Comparison of ENCODE assay signal across 28 cellular contexts in the genomic region with DNA sequence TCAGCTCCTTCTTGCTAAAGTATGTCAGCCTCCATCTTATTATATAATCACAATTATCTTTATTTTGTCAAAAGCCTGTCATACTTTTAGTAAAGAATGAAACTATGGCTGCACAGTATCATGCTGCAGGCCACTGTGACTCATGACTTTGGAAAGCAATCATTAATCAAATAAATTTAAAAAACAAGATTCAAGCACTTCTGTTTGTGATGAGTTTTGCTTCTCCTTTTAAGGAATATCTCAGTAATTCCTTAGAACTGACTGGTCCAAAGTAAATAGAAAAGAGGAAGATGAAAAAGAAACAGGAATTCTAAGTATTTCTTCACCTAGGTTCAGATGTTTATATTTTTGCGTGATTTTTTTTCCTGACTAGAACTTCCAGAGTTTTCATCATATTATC.
DNase-seq lines count a peak whose midpoint lies in the region; ATAC-seq and TF ChIP-seq lines count a peak whose summit lies in the region.
"Had no signal": no experiment of that assay in that cellular context is flagged by ENCODE, and none has a peak within 500 bp of the region (broad histone marks: within the 10 kb centered on the region; RNA-seq: fewer than 3 reads in every experiment).

No MANE protein-coding gene starts in this region.

- no peak overlapping the region for H3K27ac Mint-ChIP-seq in activated naive CD8-positive, alpha-beta T cell treated with anti-CD3 and anti-CD28 coated beads, Interleukin-2, amount 50 U/mL, for 24 hours
- H3K27ac Mint-ChIP-seq: CD4-positive, alpha-beta memory T cell; IgD-negative memory B cell; stimulated activated naive CD8-positive, alpha-beta T cell treated with anti-CD3 and anti-CD28 coated beads, Interleukin-15, amount 100 ng/mL, for 72 hours had no signal

- peaks cover 3% of the 10 kb centered on the region for H3K9me3 Mint-ChIP-seq in activated naive CD8-positive, alpha-beta T cell treated with anti-CD3 and anti-CD28 coated beads, Interleukin-2, amount 50 U/mL, for 24 hours
- H3K9me3 Mint-ChIP-seq: neural crest cell had no signal

- 62 to 77% methylated on average over 1 of the region's 1 CpG for WGBS in transverse colon (ENCODE audit: low coverage in 1 of 2), 2 donors
- whole genome bisulfite sequencing in smooth muscle cell (ENCODE audit: low lambda C conversion rate) = 73% methylated on average over 1 of the region's 1 CpG

- no peaks in the 10 kb centered on the region for H3K4me1 Mint-ChIP-seq in activated naive CD8-positive, alpha-beta T cell treated with anti-CD3 and anti-CD28 coated beads, Interleukin-2, amount 50 U/mL, for 24 hours
- H3K4me1 Mint-ChIP-seq: CD4-positive, alpha-beta memory T cell; IgD-negative memory B cell; neural crest cell; stimulated activated naive CD8-positive, alpha-beta T cell treated with anti-CD3 and anti-CD28 coated beads, Interleukin-15, amount 100 ng/mL, for 72 hours had no signal

- intact Hi-C loops in transverse colon (cut with DNase I; ENCODE audit: low total_unique reads) = no loop called here

- H3K9me3 ChIP-seq in transverse colon (no peaks in the 10 kb centered on the region), smooth muscle cell (replicated peaks; ENCODE audit: low read depth) (no peaks in the 10 kb centered on the region)
- H3K9me3 ChIP-seq: adrenal gland, tibial nerve had no signal

- H3K4me3 Mint-ChIP-seq in activated naive CD8-positive, alpha-beta T cell treated with anti-CD3 and anti-CD28 coated beads, Interleukin-2, amount 50 U/mL, for 24 hours = no peak overlapping the region
- H3K4me3 Mint-ChIP-seq: IgD-negative memory B cell; neural crest cell; stimulated activated naive CD8-positive, alpha-beta T cell treated with anti-CD3 and anti-CD28 coated beads, Interleukin-15, amount 100 ng/mL, for 72 hours had no signal

- H3K36me3 ChIP-seq in transverse colon (no peaks in the 10 kb centered on the region), smooth muscle cell (ENCODE audit: low read depth) (no peaks in the 10 kb centered on the region)
- H3K36me3 ChIP-seq: adrenal gland, left ventricle myocardium inferior, tibial nerve had no signal

- no peaks in the 10 kb centered on the region for H3K36me3 Mint-ChIP-seq in activated naive CD8-positive, alpha-beta T cell treated with anti-CD3 and anti-CD28 coated beads, Interleukin-2, amount 50 U/mL, for 24 hours (ENCODE audit: low read depth)
- H3K36me3 Mint-ChIP-seq: CD4-positive, alpha-beta memory T cell; IgD-negative memory B cell had no signal

- DNase-seq in ELR (ENCODE audit: low read depth) = peak; percentile 43
- DNase-seq in RPMI7951 (ENCODE audit: low read depth) = peak; percentile 41
- DNase-seq in dermis blood vessel endothelial cell = peak; percentile 43
- DNase-seq in omental fat pad (ENCODE audit: low spot score) = no peak
- no peak for DNase-seq in transverse colon
- no peak for DNase-seq in smooth muscle cell (lab: John Stamatoyannopoulos, UW; ENCODE audit: unreplicated experiment)
- DNase-seq in activated naive CD8-positive, alpha-beta T cell treated with anti-CD3 and anti-CD28 coated beads, Interleukin-2, amount 50 U/mL, for 24 hours = no peak
- DNase-seq in GM19240 (ENCODE audit: insufficient read length, low spot score) = no peak
- DNase-seq: activated CD4-positive, alpha-beta T cell treated with anti-CD3 and anti-CD28 coated beads, Interleukin-2, amount 50 U/mL, for 4 hours; activated effector memory CD4-positive, alpha-beta T cell treated with anti-CD3 and anti-CD28 coated beads, Interleukin-2, amount 50 U/mL, for 16 hours; adrenal gland; CD4-positive, alpha-beta memory T cell; central memory CD4-positive, alpha-beta T cell; glutamatergic neuron; left ventricle myocardium inferior; MM.1S; NCI-H146; NCI-H748 treated with DMSO at 0.1 percent for 48 hours; OCI-M1; small intestine; stimulated activated CD4-positive, alpha-beta T cell treated with anti-CD3 and anti-CD28 coated beads, Interleukin-4, amount 100 ng/mL, for 1 hour; stimulated activated naive CD8-positive, alpha-beta T cell treated with anti-CD3 and anti-CD28 coated beads, Interleukin-15, amount 100 ng/mL, for 72 hours had no signal

- no peak overlapping the region for H3K4me2 ChIP-seq in smooth muscle cell

- H3K27ac ChIP-seq in transverse colon = no peak overlapping the region
- no peak overlapping the region for H3K27ac ChIP-seq in smooth muscle cell (ENCODE audit: low read depth)
- H3K27ac ChIP-seq: adrenal gland, left ventricle myocardium inferior, tibial nerve had no signal

- H3K9ac ChIP-seq in smooth muscle cell (ENCODE audit: low read depth) = no peak overlapping the region

- no peaks in the 10 kb centered on the region for H3F3A ChIP-seq in smooth muscle cell (ENCODE audit: low read depth)

- H2AFZ ChIP-seq in smooth muscle cell (ENCODE audit: low read depth) = no peak overlapping the region

- H3K27me3 Mint-ChIP-seq in activated naive CD8-positive, alpha-beta T cell treated with anti-CD3 and anti-CD28 coated beads, Interleukin-2, amount 50 U/mL, for 24 hours = no peaks in the 10 kb centered on the region
- H3K27me3 Mint-ChIP-seq: CD4-positive, alpha-beta memory T cell; IgD-negative memory B cell; stimulated activated naive CD8-positive, alpha-beta T cell treated with anti-CD3 and anti-CD28 coated beads, Interleukin-15, amount 100 ng/mL, for 72 hours had no signal

- in situ Hi-C loops in transverse colon (cut with MboI; ENCODE audit: low pct_ligation_motif_present in 1 of 4, low pct_unique_long_range_greater_than_20kb in 1 of 4, low sequenced_read_pairs in 3 of 4) = no loop called here

- no peak for TF ChIP-seq CTCF in omental fat pad (IDR thresholded peaks at IDR 0.05)
- no peak for TF ChIP-seq CTCF in transverse colon (IDR thresholded peaks at IDR 0.05)
- no peak for TF ChIP-seq CTCF in smooth muscle cell (IDR thresholded peaks at IDR 0.05; ENCODE audit: borderline replicate concordance, insufficient read depth, poor library complexity, severe bottlenecking)

- H3K79me2 ChIP-seq in smooth muscle cell (ENCODE audit: low read depth) = peaks cover 15% of the 10 kb centered on the region

- no peaks in the 10 kb centered on the region for H3K27me3 ChIP-seq in transverse colon
- no peaks in the 10 kb centered on the region for H3K27me3 ChIP-seq in smooth muscle cell (ENCODE audit: low read depth)
- H3K27me3 ChIP-seq: adrenal gland, SJSA1, tibial nerve had no signal

- peaks cover 0 to 10% (median 4%) of the 10 kb centered on the region in 4 donors for H3K4me1 ChIP-seq in transverse colon
- no peaks in the 10 kb centered on the region for H3K4me1 ChIP-seq in smooth muscle cell (ENCODE audit: low read depth)
- H3K4me1 ChIP-seq: adrenal gland, left ventricle myocardium inferior, tibial nerve had no signal

- H4K20me1 ChIP-seq in smooth muscle cell (ENCODE audit: low read depth) = no peaks in the 10 kb centered on the region

- H3K4me3 ChIP-seq in transverse colon = no peak overlapping the region
- H3K4me3 ChIP-seq in smooth muscle cell = no peak overlapping the region
- H3K4me3 ChIP-seq: adrenal gland, left ventricle myocardium inferior, SJSA1, tibial nerve had no signal

- ATAC-seq in omental fat pad (ENCODE audit: low FRiP score) = peak; percentile 48
- ATAC-seq in activated naive CD8-positive, alpha-beta T cell treated with anti-CD3 and anti-CD28 coated beads, Interleukin-2, amount 50 U/mL, for 24 hours = no peak
- ATAC-seq: esophagus mucosa; HCT116; stimulated activated naive CD8-positive, alpha-beta T cell treated with anti-CD3 and anti-CD28 coated beads, Interleukin-15, amount 100 ng/mL, for 72 hours had no signal

- TF ChIP-seq POLR2A in transverse colon (IDR thresholded peaks at IDR 0.05) = no peak

- no peak for TF ChIP-seq EP300 in transverse colon (IDR thresholded peaks at IDR 0.05; ENCODE audit: low read depth)

Comparison
In these comparisons a context has a peak if more than half of its experiments do, and no peak if none do; other contexts are left out.
1. DNase-seq: peak in ELR (single experiment), RPMI7951 (single experiment) and dermis blood vessel endothelial cell (single experiment); none in omental fat pad (single experiment), transverse colon (single experiment), smooth muscle cell (single experiment), activated naive CD8-positive, alpha-beta T cell treated with anti-CD3 and anti-CD28 coated beads, Interleukin-2, amount 50 U/mL, for 24 hours (single experiment) and GM19240 (single experiment).